ENCODE assay signal across 8 cellular contexts in genomic region chr3:139343895-139344856, GRCh38. TPM values are rescaled to one million over a fixed set of nuclear protein-coding genes. Genes with fewer than 3 reads are reported as not detected.
A peak's percentile ranks its signal among the peaks of the same experiment; 100 is the strongest.
DNase-seq lines count a peak whose midpoint lies in the region; ATAC-seq and TF ChIP-seq lines count a peak whose summit lies in the region.

TSS of gene MRPS22 (plus strand) at chr3:139344020. CDS start at chr3:139344027, 7 bp downstream.

- H3K27ac ChIP-seq in duodenal mucosa (ENCODE audit: low read depth, low read length) (peak within 1 kb of the TSS; percentile 90), right lobe of liver (peak within 1 kb of the TSS; percentile 63 to 89 (median 82))

- no peak for TF ChIP-seq CTCF in right lobe of liver (IDR thresholded peaks at IDR 0.05)

- H3K36me3 ChIP-seq in duodenal mucosa (ENCODE audit: control insufficient read depth in 1 of 2, insufficient read depth in 2 of 2, low read length in 2 of 2) (peaks cover 7 to 24% of the 10 kb centered on the region in 2 donors), right lobe of liver (peaks cover 0 to 22% (median 7%) of the 10 kb centered on the region in 4 donors)

- H3K27me3 ChIP-seq in duodenal mucosa (ENCODE audit: control insufficient read depth in 1 of 2, insufficient read depth in 2 of 2, low read length in 2 of 2) (no peaks in the 10 kb centered on the region), right lobe of liver (no peaks in the 10 kb centered on the region)

- H3K4me3 ChIP-seq in duodenal mucosa (ENCODE audit: low read depth in 1 of 2, low read length in 2 of 2) (peak within 1 kb of the TSS; percentile 92 to 99), right lobe of liver (peak within 1 kb of the TSS; percentile 50 to 96 (median 94))

- peaks cover 10 to 17% of the 10 kb centered on the region in 2 donors for H3K4me1 ChIP-seq in duodenal mucosa (ENCODE audit: control insufficient read depth in 1 of 2, insufficient read depth in 2 of 2, low read length in 2 of 2)
- H3K4me1 ChIP-seq in right lobe of liver: peaks cover 0 to 15% (median 7%) of the 10 kb centered on the region in 4 donors

- H3K9ac ChIP-seq in duodenal mucosa (ENCODE audit: low read depth in 1 of 2, low read length in 2 of 2): peak within 1 kb of the TSS; percentile 88

- peak; percentile 99 for ATAC-seq in GM19395 (IDR thresholded peaks at IDR 0.05; ENCODE audit: unreplicated experiment)
- ATAC-seq in HG03565 (IDR thresholded peaks at IDR 0.05; ENCODE audit: unreplicated experiment): peak; percentile 97
- ATAC-seq in right lobe of liver: peak; percentile 96 to 97 (median 96)

- DNase-seq in C1 segment of cervical spinal cord (lab: John Stamatoyannopoulos, UW) (peak in 13 of 14 donors; percentile 14 to 84 (median 72)), NCI-H774 (lab: John Stamatoyannopoulos, UW) (peak; percentile 85), right lobe of liver (peak; percentile 79 to 88 (median 84))
- DNase-seq in activated CD4-positive, alpha-beta T cell treated with anti-CD3 and anti-CD28 coated beads, Interleukin-2, amount 50 U/mL, for 4 hours: peak; percentile 70 to 71
- peak; percentile 67 to 79 for DNase-seq in stimulated activated CD4-positive, alpha-beta T cell treated with anti-CD3 and anti-CD28 coated beads, Interleukin-4, amount 100 ng/mL, for 4 hours

- WGBS in right lobe of liver (ENCODE audit: insufficient coverage, low coverage, low lambda C conversion rate, missing lambda C conversion rate): 0% methylated on average over 31 of the region's 37 CpGs

- TF ChIP-seq POLR2A in right lobe of liver (IDR thresholded peaks at IDR 0.05): peak; percentile 56

- intact Hi-C loops in right lobe of liver (cut with DNase I): no loop called here

- H3K9me3 ChIP-seq in duodenal mucosa (ENCODE audit: control insufficient read depth in 1 of 2, low read length in 2 of 2) (no peaks in the 10 kb centered on the region), right lobe of liver (no peaks in the 10 kb centered on the region)

RNA-seq across cellular contexts. Expression of gene MRPS22, which starts in this region (rescaled TPM):
- 10 to 100 TPM; 29.6 to 66.5 (median 34.8) TPM for total RNA-seq in right lobe of liver

Comparison
In these comparisons a context has a peak if more than half of its experiments do, and no peak if none do; other contexts are left out.
1. Peak in every context shown above with its lines: DNase-seq, ATAC-seq, H3K4me3 ChIP-seq and H3K27ac ChIP-seq.